8 cellular contexts compared by ENCODE assay signal in the genomic region with DNA sequence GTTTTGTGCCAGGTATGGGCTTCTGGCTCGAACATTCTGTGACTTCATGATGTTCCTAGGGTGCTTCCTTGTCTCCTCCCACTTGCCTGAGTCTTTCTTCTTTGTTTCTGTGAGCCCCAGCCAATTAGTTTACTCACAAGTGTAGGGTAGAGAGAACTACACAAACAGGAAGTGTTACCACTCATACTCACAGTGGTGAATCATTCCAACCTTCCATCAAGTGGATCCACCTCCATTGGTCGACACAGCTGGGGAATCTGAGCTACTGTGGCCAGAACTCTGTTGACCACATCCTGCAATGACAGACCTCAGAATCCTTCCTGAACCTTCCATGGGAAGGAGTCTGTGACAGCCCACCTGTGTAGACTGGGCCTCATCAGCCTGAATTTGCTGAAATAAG.
DNase-seq lines count a peak whose midpoint lies in the region; ATAC-seq and TF ChIP-seq lines count a peak whose summit lies in the region.

No MANE protein-coding gene starts in this region.

- peaks cover 0 to 4% (median 2%) of the 10 kb centered on the region in 3 donors for H3K4me1 Mint-ChIP-seq in CD8-positive, alpha-beta memory T cell

- ATAC-seq in GM19351 (IDR thresholded peaks at IDR 0.05; ENCODE audit: unreplicated experiment) = peak; percentile 58
- ATAC-seq in GM18873 (IDR thresholded peaks at IDR 0.05; ENCODE audit: low FRiP score, unreplicated experiment) = no peak

- 54 to 72% methylated on average over 2 of the region's 2 CpGs for WGBS in tibial nerve, 2 donors

- no peaks in the 10 kb centered on the region for H3K9me3 Mint-ChIP-seq in CD8-positive, alpha-beta memory T cell

- CTCF ChIA-PET in AG04450 (lab: Charles Lee) = no interaction called here
- CTCF ChIA-PET in CD8-positive, alpha-beta memory T cell (lab: Charles Lee) = no interaction called here

- H3K4me3 ChIP-seq in AG04450 (ENCODE audit: low read depth, low read length) = no peak overlapping the region
- H3K4me3 ChIP-seq in epithelial cell of esophagus (ENCODE audit: low read length) = no peak overlapping the region
- no peak overlapping the region for H3K4me3 ChIP-seq in tibial nerve
- H3K4me3 ChIP-seq in CD8-positive, alpha-beta memory T cell (ENCODE audit: low read length) = no peak overlapping the region

- H3K9me3 ChIP-seq in AG04450 (ENCODE audit: control insufficient read depth, insufficient read depth, low read length) (no peaks in the 10 kb centered on the region), tibial nerve (no peaks in the 10 kb centered on the region)
- no peaks in the 10 kb centered on the region for H3K9me3 ChIP-seq in CD8-positive, alpha-beta memory T cell (ENCODE audit: low read length)

- no peaks in the 10 kb centered on the region for H3K36me3 Mint-ChIP-seq in CD8-positive, alpha-beta memory T cell

- POLR2A ChIA-PET in AG04450 (lab: Yijun Ruan, JAX) = no interaction called here
- POLR2A ChIA-PET in CD8-positive, alpha-beta memory T cell (lab: Charles Lee) = no interaction called here

- no peak overlapping the region for H3K4me3 Mint-ChIP-seq in CD8-positive, alpha-beta memory T cell

- no peak for TF ChIP-seq POLR2A in tibial nerve (IDR thresholded peaks at IDR 0.05)

- no peaks in the 10 kb centered on the region for H3K4me1 ChIP-seq in tibial nerve
- H3K4me1 ChIP-seq in CD8-positive, alpha-beta memory T cell (ENCODE audit: insufficient read depth, low read length) = no peaks in the 10 kb centered on the region

- H3K27ac Mint-ChIP-seq in CD8-positive, alpha-beta memory T cell = no peak overlapping the region

- peaks cover 0 to 2% of the 10 kb centered on the region in 2 donors for H3K27me3 Mint-ChIP-seq in CD8-positive, alpha-beta memory T cell

- H3K27ac ChIP-seq in AG04450 (ENCODE audit: low read depth, low read length) (peak overlapping the region; percentile 55), tibial nerve (no peak overlapping the region)
- H3K27ac ChIP-seq in CD8-positive, alpha-beta memory T cell (ENCODE audit: low read depth, low read length) = no peak overlapping the region

- no peaks in the 10 kb centered on the region for H3K36me3 ChIP-seq in tibial nerve
- no peaks in the 10 kb centered on the region for H3K36me3 ChIP-seq in CD8-positive, alpha-beta memory T cell (ENCODE audit: insufficient read depth, low read length)

- no peak for TF ChIP-seq CTCF in AG04450 (IDR thresholded peaks at IDR 0.05; ENCODE audit: low read depth, low read length)
- TF ChIP-seq CTCF in epithelial cell of esophagus (IDR thresholded peaks at IDR 0.05; ENCODE audit: insufficient read depth, low read depth, low read length, missing control alignments) = no peak
- TF ChIP-seq CTCF in tibial nerve (IDR thresholded peaks at IDR 0.05) = no peak

- DNase-seq in AG04450 (ENCODE audit: low read depth, low spot score) (peak; percentile 65), NCI-H2196 treated with DMSO at 0.1 percent for 48 hours (lab: John Stamatoyannopoulos, UW; ENCODE audit: unreplicated experiment) (peak; percentile 66), epithelial cell of esophagus (ENCODE audit: low read depth) (peak; percentile 98), tibial nerve (ENCODE audit: low spot score in 2 of 2) (no peak), NCI-H1092 treated with DMSO at 0.1 percent for 48 hours (lab: John Stamatoyannopoulos, UW) (no peak)
- DNase-seq in CD8-positive, alpha-beta memory T cell = no peak

- H3K27me3 ChIP-seq in AG04450 (ENCODE audit: control insufficient read depth, insufficient read depth, low read length) = no peaks in the 10 kb centered on the region
- H3K27me3 ChIP-seq in tibial nerve = no peaks in the 10 kb centered on the region
- no peaks in the 10 kb centered on the region for H3K27me3 ChIP-seq in CD8-positive, alpha-beta memory T cell (ENCODE audit: insufficient read depth, low read length, poor library complexity, severe bottlenecking)

- no peak for TF ChIP-seq EP300 in tibial nerve (IDR thresholded peaks at IDR 0.05)

Comparison
In these comparisons a context has a peak if more than half of its experiments do, and no peak if none do; other contexts are left out.
1. DNase-seq: peak in AG04450 (single experiment), NCI-H2196 treated with DMSO at 0.1 percent for 48 hours (single experiment) and epithelial cell of esophagus (single experiment); none in tibial nerve (0 of 2), CD8-positive, alpha-beta memory T cell (0 of 5) and NCI-H1092 treated with DMSO at 0.1 percent for 48 hours (single experiment).